Comparison of ENCODE assay signal across 1 cellular context in genomic region chr14:55532645-55533309, GRCh38.
TF ChIP-seq lines count a peak whose summit lies in the region.

No MANE protein-coding gene starts in this region.

TF ChIP-seq in HepG2, 621 proteins besides CTCF, POLR2A, EP300 and RAD21 (continued from another document):
- no peak for TF ChIP-seq ZNF619 (CRISPR knock-in tag; IDR thresholded peaks at IDR 0.05)
- TF ChIP-seq HOMEZ (CRISPR knock-in tag; IDR thresholded peaks at IDR 0.05; ENCODE audit: low read depth): no peak
- 0 out of 2 replicates have a peak, but pooled peaks have one; percentile 22 for TF ChIP-seq CEBPB (IDR thresholded peaks at IDR 0.05; ENCODE audit: borderline replicate concordance, low read depth, low read length)
- TF ChIP-seq RBAK (CRISPR knock-in tag; IDR thresholded peaks at IDR 0.05): no peak
